Comparison of ENCODE assay signal across 1 cellular context in the genomic region with DNA sequence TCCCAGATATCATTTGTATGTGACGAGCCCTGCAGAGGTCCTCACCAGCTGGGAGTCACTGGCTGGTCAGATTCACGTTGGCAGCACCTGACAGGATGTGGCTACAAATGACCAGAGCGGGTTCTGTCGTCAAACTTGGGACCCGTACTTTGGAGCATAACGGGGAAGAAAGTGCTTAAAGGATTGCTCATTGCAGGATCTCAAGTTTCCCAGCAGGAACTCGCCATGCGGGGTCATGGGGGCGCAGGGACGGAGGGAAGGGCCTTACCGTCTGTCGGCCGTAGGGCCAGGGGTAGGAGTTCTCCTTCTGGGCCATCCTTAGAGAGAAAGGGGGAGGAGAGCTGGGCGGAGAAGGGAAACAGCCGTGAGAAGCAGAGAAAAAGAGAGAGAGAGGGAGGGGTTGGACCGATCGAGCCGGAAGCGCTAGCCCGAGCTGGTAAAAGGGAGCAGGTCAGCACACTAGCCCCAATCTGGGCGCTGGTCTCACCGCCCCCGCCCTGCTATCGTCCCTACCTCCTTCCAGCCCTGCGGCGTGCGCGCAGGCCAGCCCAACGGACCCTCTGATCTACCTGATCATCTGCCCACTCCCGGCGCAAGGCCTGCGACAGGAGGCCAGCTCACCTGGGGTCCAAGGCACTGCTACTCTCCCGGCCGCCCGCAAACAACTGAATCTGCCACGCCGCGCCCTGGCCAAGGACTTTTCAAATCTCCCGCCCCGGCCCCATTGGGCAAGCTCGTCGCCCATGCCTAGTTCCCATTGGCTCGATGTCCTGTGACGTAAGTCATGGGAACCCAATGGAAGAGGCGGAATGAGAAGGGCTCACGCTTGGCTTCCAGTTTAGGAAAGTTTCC.
TF ChIP-seq lines count a peak whose summit lies in the region.

A gene (minus strand): TSS at position 667 of the 852 bp plus-strand sequence. CDS start 351 bp downstream, at position 316.

TF ChIP-seq in Ishikawa, 13 proteins besides CTCF, POLR2A, EP300 and RAD21 (continued from another document):
- TF ChIP-seq, protein P1, sequence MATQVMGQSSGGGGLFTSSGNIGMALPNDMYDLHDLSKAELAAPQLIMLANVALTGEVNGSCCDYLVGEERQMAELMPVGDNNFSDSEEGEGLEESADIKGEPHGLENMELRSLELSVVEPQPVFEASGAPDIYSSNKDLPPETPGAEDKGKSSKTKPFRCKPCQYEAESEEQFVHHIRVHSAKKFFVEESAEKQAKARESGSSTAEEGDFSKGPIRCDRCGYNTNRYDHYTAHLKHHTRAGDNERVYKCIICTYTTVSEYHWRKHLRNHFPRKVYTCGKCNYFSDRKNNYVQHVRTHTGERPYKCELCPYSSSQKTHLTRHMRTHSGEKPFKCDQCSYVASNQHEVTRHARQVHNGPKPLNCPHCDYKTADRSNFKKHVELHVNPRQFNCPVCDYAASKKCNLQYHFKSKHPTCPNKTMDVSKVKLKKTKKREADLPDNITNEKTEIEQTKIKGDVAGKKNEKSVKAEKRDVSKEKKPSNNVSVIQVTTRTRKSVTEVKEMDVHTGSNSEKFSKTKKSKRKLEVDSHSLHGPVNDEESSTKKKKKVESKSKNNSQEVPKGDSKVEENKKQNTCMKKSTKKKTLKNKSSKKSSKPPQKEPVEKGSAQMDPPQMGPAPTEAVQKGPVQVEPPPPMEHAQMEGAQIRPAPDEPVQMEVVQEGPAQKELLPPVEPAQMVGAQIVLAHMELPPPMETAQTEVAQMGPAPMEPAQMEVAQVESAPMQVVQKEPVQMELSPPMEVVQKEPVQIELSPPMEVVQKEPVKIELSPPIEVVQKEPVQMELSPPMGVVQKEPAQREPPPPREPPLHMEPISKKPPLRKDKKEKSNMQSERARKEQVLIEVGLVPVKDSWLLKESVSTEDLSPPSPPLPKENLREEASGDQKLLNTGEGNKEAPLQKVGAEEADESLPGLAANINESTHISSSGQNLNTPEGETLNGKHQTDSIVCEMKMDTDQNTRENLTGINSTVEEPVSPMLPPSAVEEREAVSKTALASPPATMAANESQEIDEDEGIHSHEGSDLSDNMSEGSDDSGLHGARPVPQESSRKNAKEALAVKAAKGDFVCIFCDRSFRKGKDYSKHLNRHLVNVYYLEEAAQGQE (IDR thresholded peaks at IDR 0.05; ENCODE audit: low read depth) = no peak
